Comparison of ENCODE assay signal across 1 cellular context in the genomic region with DNA sequence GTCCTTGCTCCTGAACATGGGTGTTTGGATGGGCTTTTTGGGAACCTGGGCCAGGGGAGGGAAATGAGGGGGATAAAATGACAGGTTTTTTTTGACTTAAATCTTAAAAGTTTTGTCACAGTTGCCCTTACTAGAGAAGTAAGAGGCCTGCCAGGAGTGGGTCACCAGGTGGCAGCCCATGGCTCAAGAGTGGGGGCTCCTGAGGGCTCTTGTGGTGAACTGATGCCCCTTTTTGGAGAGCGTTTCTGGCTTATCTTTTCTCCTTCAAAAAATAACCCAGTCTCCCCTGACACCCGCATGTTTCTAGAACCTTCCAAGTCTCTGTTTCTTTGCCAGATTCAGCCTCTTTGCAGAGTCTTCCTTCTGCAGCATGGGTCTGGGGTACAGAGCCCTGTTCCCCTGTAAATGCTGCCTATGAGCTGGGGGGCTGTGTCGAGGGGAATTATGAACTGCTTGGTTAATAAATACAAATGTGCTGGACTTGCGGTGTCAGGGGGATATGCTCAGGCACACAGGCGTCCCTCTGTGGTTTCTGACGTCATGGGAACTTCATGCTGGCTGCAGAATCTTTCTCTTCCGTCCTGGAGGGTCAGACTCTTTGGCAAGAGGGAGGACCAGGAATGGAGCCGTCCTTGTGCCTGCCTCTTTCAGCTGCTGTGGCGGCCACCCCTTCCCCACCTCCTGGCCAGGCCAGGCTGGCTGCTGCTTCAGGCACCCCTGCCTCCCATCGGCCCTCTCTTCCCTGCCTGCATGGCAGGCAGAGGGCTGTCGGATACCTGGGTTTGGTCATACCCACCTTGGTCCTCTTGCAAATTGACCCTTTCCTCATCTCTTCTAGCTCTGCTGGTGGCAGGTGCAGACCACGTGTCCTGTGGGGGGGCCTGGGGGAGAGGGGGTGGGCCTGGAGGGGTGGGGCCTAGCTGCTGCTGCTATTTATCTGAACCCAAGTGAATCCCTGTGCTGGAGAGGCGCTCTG.
TF ChIP-seq lines count a peak whose summit lies in the region.

No MANE protein-coding gene starts in this region.

TF ChIP-seq in GM12878, 131 proteins besides CTCF, POLR2A, EP300 and RAD21 (continued from another document):
- TF ChIP-seq, protein P1, sequence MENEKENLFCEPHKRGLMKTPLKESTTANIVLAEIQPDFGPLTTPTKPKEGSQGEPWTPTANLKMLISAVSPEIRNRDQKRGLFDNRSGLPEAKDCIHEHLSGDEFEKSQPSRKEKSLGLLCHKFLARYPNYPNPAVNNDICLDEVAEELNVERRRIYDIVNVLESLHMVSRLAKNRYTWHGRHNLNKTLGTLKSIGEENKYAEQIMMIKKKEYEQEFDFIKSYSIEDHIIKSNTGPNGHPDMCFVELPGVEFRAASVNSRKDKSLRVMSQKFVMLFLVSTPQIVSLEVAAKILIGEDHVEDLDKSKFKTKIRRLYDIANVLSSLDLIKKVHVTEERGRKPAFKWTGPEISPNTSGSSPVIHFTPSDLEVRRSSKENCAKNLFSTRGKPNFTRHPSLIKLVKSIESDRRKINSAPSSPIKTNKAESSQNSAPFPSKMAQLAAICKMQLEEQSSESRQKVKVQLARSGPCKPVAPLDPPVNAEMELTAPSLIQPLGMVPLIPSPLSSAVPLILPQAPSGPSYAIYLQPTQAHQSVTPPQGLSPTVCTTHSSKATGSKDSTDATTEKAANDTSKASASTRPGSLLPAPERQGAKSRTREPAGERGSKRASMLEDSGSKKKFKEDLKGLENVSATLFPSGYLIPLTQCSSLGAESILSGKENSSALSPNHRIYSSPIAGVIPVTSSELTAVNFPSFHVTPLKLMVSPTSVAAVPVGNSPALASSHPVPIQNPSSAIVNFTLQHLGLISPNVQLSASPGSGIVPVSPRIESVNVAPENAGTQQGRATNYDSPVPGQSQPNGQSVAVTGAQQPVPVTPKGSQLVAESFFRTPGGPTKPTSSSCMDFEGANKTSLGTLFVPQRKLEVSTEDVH (IDR thresholded peaks at IDR 0.05; ENCODE audit: low read depth, partially characterized antibody), result peak; percentile 64
- no peak for TF ChIP-seq ZBED1 (IDR thresholded peaks at IDR 0.05; ENCODE audit: borderline replicate concordance)
- no peak for TF ChIP-seq JUND (IDR thresholded peaks at IDR 0.05; ENCODE audit: low read depth, low read length)
- peak; percentile 45; the same call in 1 of the 2 replicates for TF ChIP-seq MAX (IDR thresholded peaks at IDR 0.05; ENCODE audit: low read depth, low read length)
- no peak for TF ChIP-seq ZNF207 (IDR thresholded peaks at IDR 0.05; ENCODE audit: borderline replicate concordance)
- peak; percentile 66; the same call in 1 of the 2 replicates for TF ChIP-seq STAT3 (IDR thresholded peaks at IDR 0.05; ENCODE audit: low read depth, low read length)
- no peak for TF ChIP-seq FOXM1 (IDR thresholded peaks at IDR 0.05; ENCODE audit: low read depth, low read length)
- TF ChIP-seq RFX5 (IDR thresholded peaks at IDR 0.05; ENCODE audit: low read depth, low read length), result 0 out of 2 replicates have a peak, but pooled peaks have one; percentile 42
- TF ChIP-seq MYC (IDR thresholded peaks at IDR 0.05; ENCODE audit: insufficient read depth, insufficient read length, insufficient replicate concordance, low read length, severe bottlenecking), result no peak
- no peak for TF ChIP-seq CBX3 (IDR thresholded peaks at IDR 0.05; ENCODE audit: borderline replicate concordance, low read depth)
- TF ChIP-seq SIN3A (IDR thresholded peaks at IDR 0.05; ENCODE audit: low read depth, low read length), result peak; percentile 47; the same call in 1 of the 2 replicates
- TF ChIP-seq ZNF384 (IDR thresholded peaks at IDR 0.05; ENCODE audit: borderline replicate concordance, low read depth, low read length), result no peak
- TF ChIP-seq BCLAF1 (IDR thresholded peaks at IDR 0.05), result peak; percentile 77; the same call in 1 of the 2 replicates
- TF ChIP-seq, protein P2, sequence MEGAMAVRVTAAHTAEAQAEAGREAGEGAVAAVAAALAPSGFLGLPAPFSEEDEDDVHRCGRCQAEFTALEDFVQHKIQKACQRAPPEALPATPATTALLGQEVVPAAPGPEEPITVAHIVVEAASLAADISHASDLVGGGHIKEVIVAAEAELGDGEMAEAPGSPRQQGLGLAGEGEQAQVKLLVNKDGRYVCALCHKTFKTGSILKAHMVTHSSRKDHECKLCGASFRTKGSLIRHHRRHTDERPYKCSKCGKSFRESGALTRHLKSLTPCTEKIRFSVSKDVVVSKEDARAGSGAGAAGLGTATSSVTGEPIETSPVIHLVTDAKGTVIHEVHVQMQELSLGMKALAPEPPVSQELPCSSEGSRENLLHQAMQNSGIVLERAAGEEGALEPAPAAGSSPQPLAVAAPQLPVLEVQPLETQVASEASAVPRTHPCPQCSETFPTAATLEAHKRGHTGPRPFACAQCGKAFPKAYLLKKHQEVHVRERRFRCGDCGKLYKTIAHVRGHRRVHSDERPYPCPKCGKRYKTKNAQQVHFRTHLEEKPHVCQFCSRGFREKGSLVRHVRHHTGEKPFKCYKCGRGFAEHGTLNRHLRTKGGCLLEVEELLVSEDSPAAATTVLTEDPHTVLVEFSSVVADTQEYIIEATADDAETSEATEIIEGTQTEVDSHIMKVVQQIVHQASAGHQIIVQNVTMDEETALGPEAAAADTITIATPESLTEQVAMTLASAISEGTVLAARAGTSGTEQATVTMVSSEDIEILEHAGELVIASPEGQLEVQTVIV (IDR thresholded peaks at IDR 0.05; ENCODE audit: borderline replicate concordance, partially characterized antibody), result no peak
- TF ChIP-seq ZNF217 (IDR thresholded peaks at IDR 0.05), result no peak
- no peak; the same call in 1 of the 2 replicates for TF ChIP-seq USF2 (IDR thresholded peaks at IDR 0.05; ENCODE audit: borderline replicate concordance, low read depth, low read length)
- TF ChIP-seq ATF3 (IDR thresholded peaks at IDR 0.05; ENCODE audit: borderline replicate concordance, extremely low read depth, low read depth, low read length), result no peak
- TF ChIP-seq IKZF1 (conservative IDR thresholded peaks at IDR 0.05), result peak; percentile 96
- peak; percentile 82 to 88 for TF ChIP-seq IKZF2 (IDR thresholded peaks at IDR 0.05)
- no peak for TF ChIP-seq ZNF274 (IDR thresholded peaks at IDR 0.05; ENCODE audit: insufficient read depth, insufficient read length)
- TF ChIP-seq KLF5 (IDR thresholded peaks at IDR 0.05; ENCODE audit: partially characterized antibody), result peak; percentile 74
- no peak for TF ChIP-seq ZSCAN29 (IDR thresholded peaks at IDR 0.05)
- 0 out of 2 replicates have a peak, but pooled peaks have one; percentile 25 for TF ChIP-seq SREBF1 (IDR thresholded peaks at IDR 0.05; ENCODE audit: low read length)
- no peak for TF ChIP-seq HCFC1 (IDR thresholded peaks at IDR 0.05; ENCODE audit: low read length)
- TF ChIP-seq IRF4 (IDR thresholded peaks at IDR 0.05; ENCODE audit: low read depth, low read length), result no peak
- TF ChIP-seq HSF1 (IDR thresholded peaks at IDR 0.05; ENCODE audit: low read depth, low read length), result peak; percentile 87; the same call in 1 of the 2 replicates
